Comparison of ENCODE assay signal across 1 cellular context in the genomic region with DNA sequence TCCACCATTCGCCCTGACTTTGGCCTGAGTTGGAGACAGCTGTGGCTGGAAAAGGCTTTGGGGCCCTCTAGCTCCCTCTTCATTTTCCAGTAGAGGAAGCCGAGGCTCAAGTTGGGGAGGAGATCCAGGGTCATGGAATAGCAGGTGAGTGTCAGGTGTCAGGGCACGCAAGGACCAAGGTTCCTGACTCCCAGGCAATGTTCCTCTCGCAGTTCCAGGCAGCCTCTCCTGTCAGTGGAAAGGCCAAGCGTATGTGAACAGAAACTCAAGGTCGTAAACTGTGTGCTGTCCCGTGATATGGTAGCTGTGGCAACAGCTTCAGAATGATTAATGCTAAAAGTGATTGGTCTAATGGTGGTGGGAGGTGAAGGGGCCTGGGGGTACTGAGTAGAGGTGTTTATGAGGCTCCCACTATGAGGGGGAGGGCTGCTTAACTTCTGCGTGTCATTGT.
TF ChIP-seq lines count a peak whose summit lies in the region.

No MANE protein-coding gene starts in this region.

TF ChIP-seq in H1, 55 proteins besides CTCF, POLR2A, EP300 and RAD21:
- TF ChIP-seq CBX5 (IDR thresholded peaks at IDR 0.05; ENCODE audit: low read depth, low read length) (no peak), SIRT6 (IDR thresholded peaks at IDR 0.05; ENCODE audit: low read length) (no peak), GABPA (IDR thresholded peaks at IDR 0.05; ENCODE audit: borderline replicate concordance, insufficient read depth, low read length) (no peak), SP1 (IDR thresholded peaks at IDR 0.05; ENCODE audit: low read depth, low read length) (no peak), CHD2 (IDR thresholded peaks at IDR 0.05; ENCODE audit: low read length) (no peak), CHD1 (IDR thresholded peaks at IDR 0.05; ENCODE audit: low read depth, low read length) (no peak)
- TF ChIP-seq, protein P1, sequence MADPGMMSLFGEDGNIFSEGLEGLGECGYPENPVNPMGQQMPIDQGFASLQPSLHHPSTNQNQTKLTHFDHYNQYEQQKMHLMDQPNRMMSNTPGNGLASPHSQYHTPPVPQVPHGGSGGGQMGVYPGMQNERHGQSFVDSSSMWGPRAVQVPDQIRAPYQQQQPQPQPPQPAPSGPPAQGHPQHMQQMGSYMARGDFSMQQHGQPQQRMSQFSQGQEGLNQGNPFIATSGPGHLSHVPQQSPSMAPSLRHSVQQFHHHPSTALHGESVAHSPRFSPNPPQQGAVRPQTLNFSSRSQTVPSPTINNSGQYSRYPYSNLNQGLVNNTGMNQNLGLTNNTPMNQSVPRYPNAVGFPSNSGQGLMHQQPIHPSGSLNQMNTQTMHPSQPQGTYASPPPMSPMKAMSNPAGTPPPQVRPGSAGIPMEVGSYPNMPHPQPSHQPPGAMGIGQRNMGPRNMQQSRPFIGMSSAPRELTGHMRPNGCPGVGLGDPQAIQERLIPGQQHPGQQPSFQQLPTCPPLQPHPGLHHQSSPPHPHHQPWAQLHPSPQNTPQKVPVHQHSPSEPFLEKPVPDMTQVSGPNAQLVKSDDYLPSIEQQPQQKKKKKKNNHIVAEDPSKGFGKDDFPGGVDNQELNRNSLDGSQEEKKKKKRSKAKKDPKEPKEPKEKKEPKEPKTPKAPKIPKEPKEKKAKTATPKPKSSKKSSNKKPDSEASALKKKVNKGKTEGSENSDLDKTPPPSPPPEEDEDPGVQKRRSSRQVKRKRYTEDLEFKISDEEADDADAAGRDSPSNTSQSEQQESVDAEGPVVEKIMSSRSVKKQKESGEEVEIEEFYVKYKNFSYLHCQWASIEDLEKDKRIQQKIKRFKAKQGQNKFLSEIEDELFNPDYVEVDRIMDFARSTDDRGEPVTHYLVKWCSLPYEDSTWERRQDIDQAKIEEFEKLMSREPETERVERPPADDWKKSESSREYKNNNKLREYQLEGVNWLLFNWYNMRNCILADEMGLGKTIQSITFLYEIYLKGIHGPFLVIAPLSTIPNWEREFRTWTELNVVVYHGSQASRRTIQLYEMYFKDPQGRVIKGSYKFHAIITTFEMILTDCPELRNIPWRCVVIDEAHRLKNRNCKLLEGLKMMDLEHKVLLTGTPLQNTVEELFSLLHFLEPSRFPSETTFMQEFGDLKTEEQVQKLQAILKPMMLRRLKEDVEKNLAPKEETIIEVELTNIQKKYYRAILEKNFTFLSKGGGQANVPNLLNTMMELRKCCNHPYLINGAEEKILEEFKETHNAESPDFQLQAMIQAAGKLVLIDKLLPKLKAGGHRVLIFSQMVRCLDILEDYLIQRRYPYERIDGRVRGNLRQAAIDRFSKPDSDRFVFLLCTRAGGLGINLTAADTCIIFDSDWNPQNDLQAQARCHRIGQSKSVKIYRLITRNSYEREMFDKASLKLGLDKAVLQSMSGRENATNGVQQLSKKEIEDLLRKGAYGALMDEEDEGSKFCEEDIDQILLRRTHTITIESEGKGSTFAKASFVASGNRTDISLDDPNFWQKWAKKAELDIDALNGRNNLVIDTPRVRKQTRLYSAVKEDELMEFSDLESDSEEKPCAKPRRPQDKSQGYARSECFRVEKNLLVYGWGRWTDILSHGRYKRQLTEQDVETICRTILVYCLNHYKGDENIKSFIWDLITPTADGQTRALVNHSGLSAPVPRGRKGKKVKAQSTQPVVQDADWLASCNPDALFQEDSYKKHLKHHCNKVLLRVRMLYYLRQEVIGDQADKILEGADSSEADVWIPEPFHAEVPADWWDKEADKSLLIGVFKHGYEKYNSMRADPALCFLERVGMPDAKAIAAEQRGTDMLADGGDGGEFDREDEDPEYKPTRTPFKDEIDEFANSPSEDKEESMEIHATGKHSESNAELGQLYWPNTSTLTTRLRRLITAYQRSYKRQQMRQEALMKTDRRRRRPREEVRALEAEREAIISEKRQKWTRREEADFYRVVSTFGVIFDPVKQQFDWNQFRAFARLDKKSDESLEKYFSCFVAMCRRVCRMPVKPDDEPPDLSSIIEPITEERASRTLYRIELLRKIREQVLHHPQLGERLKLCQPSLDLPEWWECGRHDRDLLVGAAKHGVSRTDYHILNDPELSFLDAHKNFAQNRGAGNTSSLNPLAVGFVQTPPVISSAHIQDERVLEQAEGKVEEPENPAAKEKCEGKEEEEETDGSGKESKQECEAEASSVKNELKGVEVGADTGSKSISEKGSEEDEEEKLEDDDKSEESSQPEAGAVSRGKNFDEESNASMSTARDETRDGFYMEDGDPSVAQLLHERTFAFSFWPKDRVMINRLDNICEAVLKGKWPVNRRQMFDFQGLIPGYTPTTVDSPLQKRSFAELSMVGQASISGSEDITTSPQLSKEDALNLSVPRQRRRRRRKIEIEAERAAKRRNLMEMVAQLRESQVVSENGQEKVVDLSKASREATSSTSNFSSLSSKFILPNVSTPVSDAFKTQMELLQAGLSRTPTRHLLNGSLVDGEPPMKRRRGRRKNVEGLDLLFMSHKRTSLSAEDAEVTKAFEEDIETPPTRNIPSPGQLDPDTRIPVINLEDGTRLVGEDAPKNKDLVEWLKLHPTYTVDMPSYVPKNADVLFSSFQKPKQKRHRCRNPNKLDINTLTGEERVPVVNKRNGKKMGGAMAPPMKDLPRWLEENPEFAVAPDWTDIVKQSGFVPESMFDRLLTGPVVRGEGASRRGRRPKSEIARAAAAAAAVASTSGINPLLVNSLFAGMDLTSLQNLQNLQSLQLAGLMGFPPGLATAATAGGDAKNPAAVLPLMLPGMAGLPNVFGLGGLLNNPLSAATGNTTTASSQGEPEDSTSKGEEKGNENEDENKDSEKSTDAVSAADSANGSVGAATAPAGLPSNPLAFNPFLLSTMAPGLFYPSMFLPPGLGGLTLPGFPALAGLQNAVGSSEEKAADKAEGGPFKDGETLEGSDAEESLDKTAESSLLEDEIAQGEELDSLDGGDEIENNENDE (IDR thresholded peaks at IDR 0.05; ENCODE audit: insufficient replicate concordance, low read length): no peak
